27 cellular contexts compared by ENCODE assay signal in genomic region chr17:44766409-44767038, GRCh38. TPM values are rescaled to one million over a fixed set of nuclear protein-coding genes. Genes with fewer than 3 reads are reported as not detected.
A peak's percentile ranks its signal among the peaks of the same experiment; 100 is the strongest.
DNase-seq lines count a peak whose midpoint lies in the region; ATAC-seq and TF ChIP-seq lines count a peak whose summit lies in the region.
"Had no signal": no experiment of that assay in that cellular context is flagged by ENCODE, and none has a peak within 500 bp of the region (broad histone marks: within the 10 kb centered on the region; RNA-seq: fewer than 3 reads in every experiment).

No MANE protein-coding gene starts in this region.

- H2BK15ac ChIP-seq in H9 (ENCODE audit: low read depth, low read length): no peak overlapping the region

- H3K9me3 ChIP-seq in H9 (ENCODE audit: control insufficient read depth, low read depth, low read length) (no peaks in the 10 kb centered on the region), left ventricle myocardium inferior (replicated peaks) (no peaks in the 10 kb centered on the region)
- H3K9me3 ChIP-seq: colonic mucosa, esophagus squamous epithelium, gastrocnemius medialis, Peyer's patch, testis, uterus had no signal

- H2BK12ac ChIP-seq in H9 (ENCODE audit: insufficient read length, low read depth, low read length): no peak overlapping the region

- H3K4me1 Mint-ChIP-seq in H9: peaks cover 15 to 20% of the 10 kb centered on the region in 2 experiments
- H3K4me1 Mint-ChIP-seq in effector memory CD8-positive, alpha-beta T cell (ENCODE audit: low read depth in 2 of 2): no peaks in the 10 kb centered on the region
- H3K4me1 Mint-ChIP-seq: CD4-positive, CD25-positive, alpha-beta regulatory T cell had no signal

- H3K27me3 ChIP-seq in H9 (ENCODE audit: insufficient read depth, low read length) (no peaks in the 10 kb centered on the region), left ventricle myocardium inferior (ENCODE audit: low read depth) (peaks cover 10% of the 10 kb centered on the region)
- H3K27me3 ChIP-seq: brain microvascular endothelial cell, colonic mucosa, gastrocnemius medialis, Peyer's patch, testis, uterus had no signal

- in situ Hi-C loops in SK-MEL-5 (cut with HindIII; ENCODE audit: low pct_unique_long_range_greater_than_20kb, low sequenced_read_pairs): no loop called here

- H3K14ac ChIP-seq in H9 (ENCODE audit: insufficient read depth, low read length): no peak overlapping the region

- H2AFZ ChIP-seq in H9 (ENCODE audit: low read length): no peak overlapping the region

- TF ChIP-seq CTCF in H9 (conservative IDR thresholded peaks at IDR 0.05): no peak
- no peak for TF ChIP-seq CTCF in left ventricle myocardium inferior (IDR thresholded peaks at IDR 0.05; ENCODE audit: borderline replicate concordance)

- H3K4me3 ChIP-seq in left ventricle myocardium inferior: no peak overlapping the region
- H3K4me3 ChIP-seq: colonic mucosa, esophagus squamous epithelium, gastrocnemius medialis, lung, Peyer's patch, testis, uterus had no signal

- H3K23ac ChIP-seq in H9 (ENCODE audit: insufficient read length, low read depth, low read length): no peak overlapping the region

- no peaks in the 10 kb centered on the region for H4K20me1 ChIP-seq in H9 (ENCODE audit: control insufficient read depth, insufficient read depth, insufficient read length)

- no peak overlapping the region for H2BK5ac ChIP-seq in H9 (ENCODE audit: insufficient read length, low read length)

- H3K4me1 ChIP-seq in H9 (ENCODE audit: insufficient read depth, low read length) (no peaks in the 10 kb centered on the region), left ventricle myocardium inferior (peaks cover 28% of the 10 kb centered on the region)
- H3K4me1 ChIP-seq: colonic mucosa, esophagus squamous epithelium, gastrocnemius medialis, Peyer's patch, testis, uterus had no signal

- no peak overlapping the region for H3K56ac ChIP-seq in H9 (ENCODE audit: insufficient read length, low read depth, low read length)

- no peak overlapping the region for H3K9ac ChIP-seq in H9 (ENCODE audit: extremely low read depth, insufficient read length, low read length)

- no peak overlapping the region; a peak in 2 of 5 replicates for H3K4me3 Mint-ChIP-seq in H9
- no peak overlapping the region for H3K4me3 Mint-ChIP-seq in effector memory CD8-positive, alpha-beta T cell
- H3K4me3 Mint-ChIP-seq: activated naive CD4-positive, alpha-beta T cell treated with anti-CD3 and anti-CD28 coated beads for 36 hours; CD4-positive, CD25-positive, alpha-beta regulatory T cell had no signal

- no peak overlapping the region for H4K91ac ChIP-seq in H9 (ENCODE audit: insufficient read length, low read depth, low read length)

- intact Hi-C loops in left ventricle myocardium inferior (cut with micrococcal nuclease): no loop called here

- H3K27me3 Mint-ChIP-seq in H9 (ENCODE audit: low read depth): peaks cover 43% of the 10 kb centered on the region
- H3K27me3 Mint-ChIP-seq in effector memory CD8-positive, alpha-beta T cell: peaks cover 23 to 77% of the 10 kb centered on the region in 2 donors

- H3K36me3 Mint-ChIP-seq in H9 (ENCODE audit: insufficient read depth in 1 of 3, low read depth in 3 of 3): no peaks in the 10 kb centered on the region
- peaks cover 4% of the 10 kb centered on the region for H3K36me3 Mint-ChIP-seq in effector memory CD8-positive, alpha-beta T cell (ENCODE audit: insufficient read depth)
- H3K36me3 Mint-ChIP-seq: CD4-positive, CD25-positive, alpha-beta regulatory T cell had no signal

- H2BK120ac ChIP-seq in H9 (ENCODE audit: low read depth, low read length, poor library complexity, severe bottlenecking): no peak overlapping the region

- H2AK5ac ChIP-seq in H9 (ENCODE audit: insufficient read length, low read length): no peak overlapping the region

- H3K79me1 ChIP-seq in H9 (ENCODE audit: insufficient read depth, low read depth, low read length, poor library complexity, severe bottlenecking): no peaks in the 10 kb centered on the region

- no peak overlapping the region for H3K4ac ChIP-seq in H9 (ENCODE audit: low read depth, low read length)

- H3T11ph ChIP-seq in H9 (ENCODE audit: low read length): no peak overlapping the region

- H3K23me2 ChIP-seq in H9 (ENCODE audit: insufficient read length, low read depth, low read length, poor library complexity, severe bottlenecking): no peaks in the 10 kb centered on the region

- no peaks in the 10 kb centered on the region for H3K36me3 ChIP-seq in left ventricle myocardium inferior
- H3K36me3 ChIP-seq: brain microvascular endothelial cell, colonic mucosa, esophagus squamous epithelium, gastrocnemius medialis, Peyer's patch, uterus had no signal

- no peaks in the 10 kb centered on the region for H3K79me2 ChIP-seq in H9 (ENCODE audit: insufficient read depth, low read length)

- no CpG with 5 or more reads among the region's 8 CpGs for WGBS in H9 (ENCODE audit: extremely low coverage, insufficient read length, low lambda C conversion rate)

- H3K4me2 ChIP-seq in H9 (ENCODE audit: insufficient read depth, insufficient read length, low read length): no peak overlapping the region

- ATAC-seq in HG02852 (IDR thresholded peaks at IDR 0.05; ENCODE audit: unreplicated experiment): no peak
- ATAC-seq in effector memory CD8-positive, alpha-beta T cell (replicated peaks): no peak
- ATAC-seq: gastrocnemius medialis had no signal

- no peak overlapping the region for H3K27ac ChIP-seq in H9 (ENCODE audit: insufficient read length, low read depth, low read length)
- peak overlapping the region; percentile 27 for H3K27ac ChIP-seq in left ventricle myocardium inferior (replicated peaks)
- H3K27ac ChIP-seq: brain microvascular endothelial cell, colonic mucosa, esophagus squamous epithelium, gastrocnemius medialis, Peyer's patch, testis, uterus had no signal

- no peak overlapping the region for H4K5ac ChIP-seq in H9 (ENCODE audit: insufficient read length, low read depth, low read length)

- no peak overlapping the region for H2BK20ac ChIP-seq in H9 (ENCODE audit: low read depth, low read length, poor library complexity, severe bottlenecking)

- H4K8ac ChIP-seq in H9 (replicated peaks; ENCODE audit: insufficient read length, low read depth, low read length): no peak overlapping the region

- DNase-seq in H9 (peak; percentile 54), SK-MEL-5 (ENCODE audit: low read depth, low spot score) (peak; percentile 53), left ventricle myocardium inferior (no peak), pons (ENCODE audit: low spot score) (peak; percentile 19), NCI-H1930 (lab: John Stamatoyannopoulos, UW) (no peak)
- DNase-seq in effector memory CD8-positive, alpha-beta T cell: no peak
- DNase-seq: activated CD4-positive, alpha-beta T cell treated with anti-CD3 and anti-CD28 coated beads for 48 hours; activated naive CD4-positive, alpha-beta T cell treated with anti-CD3 and anti-CD28 coated beads for 36 hours; brain microvascular endothelial cell; CD4-positive, CD25-positive, alpha-beta regulatory T cell; colonic mucosa; DMS153; esophagus squamous epithelium; gastrocnemius medialis; islet precursor cell; KG1; NCI-H1436 treated with DMSO at 0.1 percent for 48 hours; NCI-H524 treated with DMSO at 0.1 percent for 48 hours; Peyer's patch; stimulated activated CD4-positive, alpha-beta T cell treated with anti-CD3 and anti-CD28 coated beads, Interleukin-12 subunit alpha, Interleukin-12 subunit beta, amount 100 ng/mL, for 4 hours; stimulated activated CD4-positive, alpha-beta T cell treated with anti-CD3 and anti-CD28 coated beads, Interleukin-4, amount 100 ng/mL, for 24 hours; stimulated activated naive CD4-positive, alpha-beta T cell; T-helper 2 cell; testis; uterus had no signal

- H3K27ac Mint-ChIP-seq in H9: no peak overlapping the region; a peak in 1 of 7 replicates
- no peak overlapping the region for H3K27ac Mint-ChIP-seq in effector memory CD8-positive, alpha-beta T cell
- H3K27ac Mint-ChIP-seq: activated naive CD4-positive, alpha-beta T cell treated with anti-CD3 and anti-CD28 coated beads for 36 hours had no signal

- no peak overlapping the region for H3K18ac ChIP-seq in H9 (ENCODE audit: insufficient read length, low read depth, low read length)

- H3K9me3 Mint-ChIP-seq in H9: no peaks in the 10 kb centered on the region
- no peaks in the 10 kb centered on the region for H3K9me3 Mint-ChIP-seq in effector memory CD8-positive, alpha-beta T cell
- H3K9me3 Mint-ChIP-seq: activated naive CD4-positive, alpha-beta T cell treated with anti-CD3 and anti-CD28 coated beads for 36 hours; CD4-positive, CD25-positive, alpha-beta regulatory T cell had no signal

RNA-seq across cellular contexts. Expression of gene ADAM11, which starts 7.7 kb away (rescaled TPM):
- total RNA-seq in H9 (2021): 2.7 and 4.6 TPM in 2 replicates
- total RNA-seq in SK-MEL-5 (2014; rRNA removed; shearing (Covaris generic)): 7.6 and 8.6 TPM in 2 replicates
- 18.8 and 21.2 TPM in 2 replicates for polyA plus RNA-seq in SK-MEL-5 (2015; cell fraction: cytosol; rRNA removed)
- polyA plus RNA-seq in SK-MEL-5 (2015; cell fraction: nucleus; rRNA removed): 34.4 and 56.1 TPM in 2 replicates
- total RNA-seq in left ventricle myocardium inferior: 7.3 TPM

RNA-seq across cellular contexts. Expression of gene DBF4B, which starts 58.1 kb away (rescaled TPM):
- total RNA-seq in H9 (2021) (24.7 and 26.1 TPM in 2 replicates), left ventricle myocardium inferior (5.7 TPM)
- 9.0 and 9.4 TPM in 2 replicates for total RNA-seq in SK-MEL-5 (2014; rRNA removed; shearing (Covaris generic))
- 15.0 TPM in 2 replicates for polyA plus RNA-seq in SK-MEL-5 (2015; cell fraction: cytosol; rRNA removed)
- 80.9 and 81.2 TPM in 2 replicates for polyA plus RNA-seq in SK-MEL-5 (2015; cell fraction: nucleus; rRNA removed)

Comparison
In these comparisons a context has a peak if more than half of its experiments do, and no peak if none do; other contexts are left out.
1. DNase-seq: peak in H9 (single experiment), SK-MEL-5 (single experiment) and pons (single experiment); none in left ventricle myocardium inferior (single experiment), NCI-H1930 (0 of 2) and effector memory CD8-positive, alpha-beta T cell (0 of 3).